Comparison of ENCODE assay signal across 1 cellular context in genomic region chr5:1388383-1388967, GRCh38.
TF ChIP-seq lines count a peak whose summit lies in the region.

No MANE protein-coding gene starts in this region.

TF ChIP-seq in IMR-90, 13 proteins besides CTCF, POLR2A, EP300 and RAD21:
- no peak for TF ChIP-seq MAZ (IDR thresholded peaks at IDR 0.05; ENCODE audit: borderline replicate concordance, low read depth, low read length)
- TF ChIP-seq CEBPB (IDR thresholded peaks at IDR 0.05; ENCODE audit: low read depth, low read length), result no peak
- no peak for TF ChIP-seq RFX5 (IDR thresholded peaks at IDR 0.05; ENCODE audit: low read depth, low read length)
- no peak for TF ChIP-seq ELK1 (IDR thresholded peaks at IDR 0.05; ENCODE audit: borderline replicate concordance, low read depth, low read length)
- no peak for TF ChIP-seq RCOR1 (IDR thresholded peaks at IDR 0.05; ENCODE audit: insufficient replicate concordance, low read length)
- TF ChIP-seq NFE2L2 (IDR thresholded peaks at IDR 0.05; ENCODE audit: low read depth, low read length), result no peak
- no peak for TF ChIP-seq CHD1 (IDR thresholded peaks at IDR 0.05; ENCODE audit: low read depth, low read length)
- TF ChIP-seq SMC3 (IDR thresholded peaks at IDR 0.05; ENCODE audit: low read depth, low read length), result no peak
- TF ChIP-seq FOS (IDR thresholded peaks at IDR 0.05; ENCODE audit: low read depth, low read length), result no peak
- no peak for TF ChIP-seq BHLHE40 (IDR thresholded peaks at IDR 0.05; ENCODE audit: low read depth, low read length)
- TF ChIP-seq USF2 (IDR thresholded peaks at IDR 0.05; ENCODE audit: low read depth, low read length), result no peak
- no peak for TF ChIP-seq MAFK (IDR thresholded peaks at IDR 0.05; ENCODE audit: low read depth, low read length)
- TF ChIP-seq MXI1 (IDR thresholded peaks at IDR 0.05; ENCODE audit: borderline replicate concordance, low read depth, low read length), result no peak
